28 cellular contexts compared by ENCODE assay signal in the genomic region with DNA sequence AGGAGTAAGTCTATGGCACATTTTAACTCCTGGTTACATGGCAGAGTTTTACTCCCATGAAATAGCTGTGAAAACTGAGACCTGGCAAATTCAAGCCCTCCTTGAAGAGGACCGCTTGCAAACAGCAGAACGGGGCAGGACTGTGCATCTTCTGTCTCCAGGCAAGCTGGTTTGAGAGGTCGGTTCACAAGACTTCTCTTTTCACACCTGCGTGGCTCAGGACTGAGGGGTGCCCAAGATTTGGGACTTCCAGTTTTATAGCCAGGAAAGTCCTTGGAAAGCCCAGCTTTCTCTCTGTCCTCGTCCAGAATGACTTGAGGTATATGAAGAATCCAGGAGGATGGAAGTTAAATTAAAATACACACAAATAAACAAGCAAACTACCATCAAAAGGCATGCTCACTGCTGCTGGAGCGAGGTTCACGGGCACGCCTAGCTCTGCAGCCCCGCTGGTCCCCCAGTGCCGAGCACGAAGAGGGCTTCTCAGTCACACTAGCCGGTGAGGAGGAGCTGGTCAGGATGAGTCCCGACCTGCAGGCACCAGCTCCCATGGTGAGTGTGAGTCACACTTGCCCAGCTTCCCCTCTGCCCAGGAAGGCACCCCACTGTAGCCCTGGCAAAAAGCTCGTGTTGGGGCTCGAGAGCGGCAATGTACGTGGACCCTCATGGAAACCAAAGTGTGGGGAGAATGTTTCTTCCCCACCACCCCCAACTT.
A peak's percentile ranks its signal among the peaks of the same experiment; 100 is the strongest.
DNase-seq lines count a peak whose midpoint lies in the region; ATAC-seq and TF ChIP-seq lines count a peak whose summit lies in the region.
"Had no signal": no experiment of that assay in that cellular context is flagged by ENCODE, and none has a peak within 500 bp of the region (broad histone marks: within the 10 kb centered on the region; RNA-seq: fewer than 3 reads in every experiment).

No MANE protein-coding gene starts in this region.

- H2AFZ ChIP-seq in mesenchymal stem cell (ENCODE audit: low read depth, low read length): no peak overlapping the region

- peaks cover 14% of the 10 kb centered on the region for H3K4me1 Mint-ChIP-seq in chondrocyte (ENCODE audit: low read depth)
- H3K4me1 Mint-ChIP-seq: activated naive CD8-positive, alpha-beta T cell treated with anti-CD3 and anti-CD28 coated beads, Interleukin-2, amount 50 U/mL, for 24 hours; stimulated activated effector memory CD8-positive, alpha-beta T cell treated with anti-CD3 and anti-CD28 coated beads, Interleukin-12 subunit alpha, Interleukin-12 subunit beta, amount 100 ng/mL, for 72 hours had no signal

- H2AK5ac ChIP-seq in mesenchymal stem cell (ENCODE audit: low read length, severe bottlenecking): no peak overlapping the region

- DNase-seq in Daoy (ENCODE audit: low read depth) (peak; percentile 79), MG63 (peak; percentile 71), chondrocyte (ENCODE audit: low spot score) (peak; percentile 75), DMS 273 treated with DMSO at 0.1 percent for 48 hours (lab: John Stamatoyannopoulos, UW) (no peak), mesenchymal stem cell (no peak), 8988T (no peak), right cardiac atrium (no peak)
- DNase-seq: activated naive CD4-positive, alpha-beta T cell; activated naive CD8-positive, alpha-beta T cell treated with anti-CD3 and anti-CD28 coated beads, Interleukin-2, amount 50 U/mL, for 24 hours; activated T-cell treated with anti-CD3 and anti-CD28 coated beads, Interleukin-2, amount 50 U/mL, for 48 hours; AML-193; body of pancreas; foreskin melanocyte; heart right ventricle; naive thymus-derived CD8-positive, alpha-beta T cell; NCI-H1930; NCI-H524 treated with DMSO at 0.1 percent for 48 hours; nucleus accumbens; PC-3; psoas muscle; sigmoid colon; T-helper 2 cell had no signal

- H3K4me3 ChIP-seq in MG63: no peak overlapping the region
- H3K4me3 ChIP-seq in mesenchymal stem cell (ENCODE audit: insufficient read depth in 1 of 2, low read depth in 1 of 2, low read length in 2 of 2): no peak overlapping the region
- H3K4me3 ChIP-seq in right cardiac atrium (ENCODE audit: low read length): no peak overlapping the region
- H3K4me3 ChIP-seq: body of pancreas, esophagus muscularis mucosa, heart right ventricle, lung, psoas muscle, sigmoid colon, tibial nerve had no signal

- no peak overlapping the region for H3K4me3 Mint-ChIP-seq in chondrocyte (ENCODE audit: unreplicated experiment)
- H3K4me3 Mint-ChIP-seq: activated naive CD8-positive, alpha-beta T cell treated with anti-CD3 and anti-CD28 coated beads, Interleukin-2, amount 50 U/mL, for 24 hours; naive thymus-derived CD8-positive, alpha-beta T cell; stimulated activated effector memory CD8-positive, alpha-beta T cell treated with anti-CD3 and anti-CD28 coated beads, Interleukin-12 subunit alpha, Interleukin-12 subunit beta, amount 100 ng/mL, for 72 hours had no signal

- intact Hi-C loops in right cardiac atrium (cut with DNase I): no loop called here

- H3K4ac ChIP-seq in mesenchymal stem cell (ENCODE audit: low read depth in 1 of 2, low read length in 2 of 2): no peak overlapping the region

- no peaks in the 10 kb centered on the region for H3K9me3 Mint-ChIP-seq in chondrocyte (ENCODE audit: low read depth)
- H3K9me3 Mint-ChIP-seq: activated naive CD8-positive, alpha-beta T cell treated with anti-CD3 and anti-CD28 coated beads, Interleukin-2, amount 50 U/mL, for 24 hours; naive thymus-derived CD8-positive, alpha-beta T cell; stimulated activated effector memory CD8-positive, alpha-beta T cell treated with anti-CD3 and anti-CD28 coated beads, Interleukin-12 subunit alpha, Interleukin-12 subunit beta, amount 100 ng/mL, for 72 hours had no signal

- no peak overlapping the region for H2BK15ac ChIP-seq in mesenchymal stem cell (ENCODE audit: low read depth, poor library complexity, severe bottlenecking)

- no peak overlapping the region for H2BK5ac ChIP-seq in mesenchymal stem cell (ENCODE audit: low read depth, low read length, poor library complexity, severe bottlenecking)

- no peak overlapping the region for H4K91ac ChIP-seq in mesenchymal stem cell (ENCODE audit: low read length)

- H3K27me3 ChIP-seq in MG63 (no peaks in the 10 kb centered on the region), mesenchymal stem cell (ENCODE audit: control insufficient read depth in 1 of 2, insufficient read depth in 1 of 2, low read length in 2 of 2) (peaks cover 0 to 21% of the 10 kb centered on the region in 2 experiments), right cardiac atrium (ENCODE audit: control insufficient read depth, insufficient read depth) (no peaks in the 10 kb centered on the region)
- H3K27me3 ChIP-seq: body of pancreas had no signal

- H3K23ac ChIP-seq in mesenchymal stem cell (ENCODE audit: low read length in 2 of 2): no peak overlapping the region

- H3K18ac ChIP-seq in mesenchymal stem cell (ENCODE audit: low read depth in 1 of 2, low read length in 2 of 2): no peak overlapping the region

- WGBS in mesenchymal stem cell: 71% methylated on average over 16 of the region's 17 CpGs
- 70% methylated on average over 17 of the region's 17 CpGs for WGBS in right cardiac atrium

- TF ChIP-seq CTCF in chondrocyte (IDR thresholded peaks at IDR 0.05): no peak

- H3K79me1 ChIP-seq in mesenchymal stem cell (replicated peaks; ENCODE audit: low read length, poor library complexity, severe bottlenecking): no peaks in the 10 kb centered on the region

- H3K9ac ChIP-seq in mesenchymal stem cell (ENCODE audit: low read length): no peak overlapping the region

- H3K4me1 ChIP-seq in mesenchymal stem cell (ENCODE audit: control insufficient read depth, insufficient read depth, low read depth, low read length) (no peaks in the 10 kb centered on the region), right cardiac atrium (ENCODE audit: control insufficient read depth, insufficient read depth, low read length) (no peaks in the 10 kb centered on the region)
- H3K4me1 ChIP-seq: body of pancreas, esophagus muscularis mucosa, heart right ventricle, psoas muscle, sigmoid colon, tibial nerve had no signal

- H3K27ac Mint-ChIP-seq in chondrocyte (ENCODE audit: unreplicated experiment): no peak overlapping the region
- H3K27ac Mint-ChIP-seq: activated naive CD8-positive, alpha-beta T cell treated with anti-CD3 and anti-CD28 coated beads, Interleukin-2, amount 50 U/mL, for 24 hours; stimulated activated effector memory CD8-positive, alpha-beta T cell treated with anti-CD3 and anti-CD28 coated beads, Interleukin-12 subunit alpha, Interleukin-12 subunit beta, amount 100 ng/mL, for 72 hours had no signal

- no peaks in the 10 kb centered on the region for H3K27me3 Mint-ChIP-seq in chondrocyte (ENCODE audit: low read depth)

- H3K4me2 ChIP-seq in mesenchymal stem cell (ENCODE audit: low read length, poor library complexity, severe bottlenecking): no peak overlapping the region

- H4K8ac ChIP-seq in mesenchymal stem cell (ENCODE audit: low read length): no peak overlapping the region

- no peak overlapping the region for H3K27ac ChIP-seq in mesenchymal stem cell (ENCODE audit: low read length, poor library complexity, severe bottlenecking)
- H3K27ac ChIP-seq in right cardiac atrium (ENCODE audit: low read length): no peak overlapping the region
- H3K27ac ChIP-seq: body of pancreas, esophagus muscularis mucosa, heart right ventricle, psoas muscle, sigmoid colon, tibial nerve had no signal

- no peaks in the 10 kb centered on the region for H3K36me3 Mint-ChIP-seq in chondrocyte (ENCODE audit: low read depth)
- H3K36me3 Mint-ChIP-seq: naive thymus-derived CD8-positive, alpha-beta T cell had no signal

- H3K14ac ChIP-seq in mesenchymal stem cell (ENCODE audit: low read length in 2 of 2): no peak overlapping the region

- no peak for ATAC-seq in right cardiac atrium
- ATAC-seq: activated naive CD8-positive, alpha-beta T cell treated with anti-CD3 and anti-CD28 coated beads, Interleukin-2, amount 50 U/mL, for 24 hours; body of pancreas; heart right ventricle; naive thymus-derived CD8-positive, alpha-beta T cell; PC-3; psoas muscle; Right ventricle myocardium inferior; SK-N-SH treated with all-trans-retinoic acid at 6 μM for 48 hours; stimulated activated effector memory CD8-positive, alpha-beta T cell treated with anti-CD3 and anti-CD28 coated beads, Interleukin-12 subunit alpha, Interleukin-12 subunit beta, amount 100 ng/mL, for 72 hours had no signal

- H2BK12ac ChIP-seq in mesenchymal stem cell (ENCODE audit: low read length in 2 of 2): no peak overlapping the region

- H3K36me3 ChIP-seq in MG63: no peaks in the 10 kb centered on the region
- no peaks in the 10 kb centered on the region for H3K36me3 ChIP-seq in mesenchymal stem cell (ENCODE audit: control insufficient read depth in 1 of 2, insufficient read depth in 2 of 2, low read depth in 1 of 2, low read length in 2 of 2)
- H3K36me3 ChIP-seq: esophagus muscularis mucosa, heart right ventricle, sigmoid colon, tibial nerve had no signal

- H3K9me3 ChIP-seq in MG63 (no peaks in the 10 kb centered on the region), mesenchymal stem cell (ENCODE audit: control insufficient read depth, low read length) (peaks cover 4% of the 10 kb centered on the region), right cardiac atrium (ENCODE audit: control insufficient read depth, low read length) (no peaks in the 10 kb centered on the region)
- H3K9me3 ChIP-seq: body of pancreas, esophagus muscularis mucosa, heart right ventricle, psoas muscle, sigmoid colon, tibial nerve had no signal

- H2BK120ac ChIP-seq in mesenchymal stem cell (ENCODE audit: low read depth, low read length): no peak overlapping the region

Comparison
In these comparisons a context has a peak if more than half of its experiments do, and no peak if none do; other contexts are left out.
1. DNase-seq: peak in Daoy (single experiment), MG63 (single experiment) and chondrocyte (single experiment); none in DMS 273 treated with DMSO at 0.1 percent for 48 hours (single experiment), mesenchymal stem cell (single experiment), 8988T (single experiment) and right cardiac atrium (0 of 3).